ENCODE assay signal across 1 cellular context in the genomic region with DNA sequence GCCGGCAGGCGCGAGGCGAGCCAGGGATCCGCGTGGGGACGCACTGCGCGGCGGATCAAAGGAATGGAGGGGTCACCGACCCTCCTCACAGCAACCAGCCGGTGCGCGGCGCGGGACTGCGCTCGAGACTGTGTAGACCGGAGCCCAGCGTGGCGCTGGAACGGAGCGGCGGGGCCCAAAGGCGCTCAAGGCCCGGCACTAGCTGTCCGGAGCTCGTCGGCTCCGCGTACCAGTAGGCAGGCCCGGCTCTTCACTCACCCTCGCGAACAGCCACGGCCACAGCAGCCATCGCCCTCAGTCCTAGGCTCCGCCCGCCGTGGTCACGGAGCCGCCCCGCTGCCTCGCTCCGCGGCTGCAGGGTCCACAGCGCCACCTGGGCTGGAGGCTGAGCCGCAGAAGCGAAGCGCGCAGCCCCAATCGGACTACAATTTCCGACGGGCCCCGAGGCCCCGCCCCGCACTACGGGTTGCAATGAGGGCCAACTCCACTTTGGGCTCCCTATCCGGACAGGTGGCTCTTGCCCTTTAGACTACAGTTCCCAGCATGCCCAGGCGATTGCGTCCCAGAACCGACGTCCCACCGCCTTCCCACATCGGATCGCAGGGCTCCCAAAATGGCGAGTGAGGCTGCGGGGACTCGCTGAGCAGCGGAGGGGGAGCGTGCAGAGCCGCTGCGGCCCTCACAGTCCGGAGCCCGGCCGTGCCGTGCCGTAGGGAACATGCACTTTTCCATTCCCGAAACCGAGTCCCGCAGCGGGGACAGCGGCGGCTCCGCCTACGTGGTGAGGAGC.
A peak's percentile ranks its signal among the peaks of the same experiment; 100 is the strongest.
TF ChIP-seq lines count a peak whose summit lies in the region.

Gene EIF2B4, minus strand, starts transcription at position 313 of the 790 bp plus-strand sequence. Its CDS starts 24 bp downstream, at position 289.
A gene with protein sequence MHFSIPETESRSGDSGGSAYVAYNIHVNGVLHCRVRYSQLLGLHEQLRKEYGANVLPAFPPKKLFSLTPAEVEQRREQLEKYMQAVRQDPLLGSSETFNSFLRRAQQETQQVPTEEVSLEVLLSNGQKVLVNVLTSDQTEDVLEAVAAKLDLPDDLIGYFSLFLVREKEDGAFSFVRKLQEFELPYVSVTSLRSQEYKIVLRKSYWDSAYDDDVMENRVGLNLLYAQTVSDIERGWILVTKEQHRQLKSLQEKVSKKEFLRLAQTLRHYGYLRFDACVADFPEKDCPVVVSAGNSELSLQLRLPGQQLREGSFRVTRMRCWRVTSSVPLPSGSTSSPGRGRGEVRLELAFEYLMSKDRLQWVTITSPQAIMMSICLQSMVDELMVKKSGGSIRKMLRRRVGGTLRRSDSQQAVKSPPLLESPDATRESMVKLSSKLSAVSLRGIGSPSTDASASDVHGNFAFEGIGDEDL (plus strand): TSS at position 591 of the 790 bp plus-strand sequence. CDS start 128 bp downstream, at position 719.

TF ChIP-seq in HEK293, 187 proteins besides CTCF, POLR2A, EP300 and RAD21 (continued from another document and continues in another):
- TF ChIP-seq, protein P1, sequence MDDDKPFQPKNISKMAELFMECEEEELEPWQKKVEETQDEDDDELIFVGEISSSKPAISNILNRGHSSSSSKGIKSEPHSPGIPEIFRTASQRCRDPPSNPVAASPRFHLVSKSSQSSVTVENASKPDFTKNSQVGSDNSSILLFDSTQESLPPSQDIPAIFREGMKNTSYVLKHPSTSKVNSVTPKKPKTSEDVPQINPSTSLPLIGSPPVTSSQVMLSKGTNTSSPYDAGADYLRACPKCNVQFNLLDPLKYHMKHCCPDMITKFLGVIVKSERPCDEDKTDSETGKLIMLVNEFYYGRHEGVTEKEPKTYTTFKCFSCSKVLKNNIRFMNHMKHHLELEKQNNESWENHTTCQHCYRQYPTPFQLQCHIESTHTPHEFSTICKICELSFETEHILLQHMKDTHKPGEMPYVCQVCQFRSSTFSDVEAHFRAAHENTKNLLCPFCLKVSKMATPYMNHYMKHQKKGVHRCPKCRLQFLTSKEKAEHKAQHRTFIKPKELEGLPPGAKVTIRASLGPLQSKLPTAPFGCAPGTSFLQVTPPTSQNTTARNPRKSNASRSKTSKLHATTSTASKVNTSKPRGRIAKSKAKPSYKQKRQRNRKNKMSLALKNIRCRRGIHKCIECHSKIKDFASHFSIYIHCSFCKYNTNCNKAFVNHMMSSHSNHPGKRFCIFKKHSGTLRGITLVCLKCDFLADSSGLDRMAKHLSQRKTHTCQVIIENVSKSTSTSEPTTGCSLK (tag by site-specific recombination; IDR thresholded peaks at IDR 0.05) = no peak
- TF ChIP-seq ZNF146 (tag by site-specific recombination; IDR thresholded peaks at IDR 0.05) (no peak), ZNF362 (tag by site-specific recombination; IDR thresholded peaks at IDR 0.05) (no peak), SCRT2 (tag by site-specific recombination; IDR thresholded peaks at IDR 0.05) (peak; percentile 97), ZNF645 (tag by site-specific recombination; IDR thresholded peaks at IDR 0.05) (no peak), ZNF37A (tag by site-specific recombination; IDR thresholded peaks at IDR 0.05) (no peak), ZNF629 (tag by site-specific recombination; IDR thresholded peaks at IDR 0.05) (peak; percentile 82), ZNF561 (tag by site-specific recombination; IDR thresholded peaks at IDR 0.05; ENCODE audit: borderline replicate concordance) (peak; percentile 47; the same call in 1 of the 2 replicates), ZBTB20 (tag by site-specific recombination; IDR thresholded peaks at IDR 0.05) (peak; percentile 86; the same call in 1 of the 2 replicates), GLI4 (tag by site-specific recombination; IDR thresholded peaks at IDR 0.05) (no peak), ZNF792 (tag by site-specific recombination; IDR thresholded peaks at IDR 0.05) (peak; percentile 79; the same call in 1 of the 2 replicates), ZFP37 (tag by site-specific recombination; IDR thresholded peaks at IDR 0.05) (peak; percentile 86), ZNF324 (tag by site-specific recombination; IDR thresholded peaks at IDR 0.05) (0 out of 2 replicates have a peak, but pooled peaks have one; percentile 80), MYNN (tag by site-specific recombination; IDR thresholded peaks at IDR 0.05; ENCODE audit: borderline replicate concordance) (0 out of 2 replicates have a peak, but pooled peaks have one; percentile 15), SCRT1 (tag by site-specific recombination; IDR thresholded peaks at IDR 0.05; ENCODE audit: borderline replicate concordance) (peak; percentile 88), ZNF266 (tag by site-specific recombination; IDR thresholded peaks at IDR 0.05; ENCODE audit: low read depth) (no peak), ZNF791 (tag by site-specific recombination; IDR thresholded peaks at IDR 0.05) (no peak), ZNF341 (tag by site-specific recombination; IDR thresholded peaks at IDR 0.05; ENCODE audit: low read depth) (peak; percentile 95), ZIC2 (tag by site-specific recombination; IDR thresholded peaks at IDR 0.05) (peak; percentile 51; the same call in 1 of the 2 replicates), ZNF335 (tag by site-specific recombination; conservative IDR thresholded peaks at IDR 0.05) (peak; percentile 71)
- TF ChIP-seq, protein P2, sequence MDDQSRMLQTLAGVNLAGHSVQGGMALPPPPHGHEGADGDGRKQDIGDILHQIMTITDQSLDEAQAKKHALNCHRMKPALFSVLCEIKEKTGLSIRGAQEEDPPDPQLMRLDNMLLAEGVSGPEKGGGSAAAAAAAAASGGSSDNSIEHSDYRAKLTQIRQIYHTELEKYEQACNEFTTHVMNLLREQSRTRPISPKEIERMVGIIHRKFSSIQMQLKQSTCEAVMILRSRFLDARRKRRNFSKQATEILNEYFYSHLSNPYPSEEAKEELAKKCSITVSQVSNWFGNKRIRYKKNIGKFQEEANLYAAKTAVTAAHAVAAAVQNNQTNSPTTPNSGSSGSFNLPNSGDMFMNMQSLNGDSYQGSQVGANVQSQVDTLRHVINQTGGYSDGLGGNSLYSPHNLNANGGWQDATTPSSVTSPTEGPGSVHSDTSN (CRISPR knock-in tag; IDR thresholded peaks at IDR 0.05) = peak; percentile 90; the same call in 1 of the 2 replicates
- TF ChIP-seq, protein P3, sequence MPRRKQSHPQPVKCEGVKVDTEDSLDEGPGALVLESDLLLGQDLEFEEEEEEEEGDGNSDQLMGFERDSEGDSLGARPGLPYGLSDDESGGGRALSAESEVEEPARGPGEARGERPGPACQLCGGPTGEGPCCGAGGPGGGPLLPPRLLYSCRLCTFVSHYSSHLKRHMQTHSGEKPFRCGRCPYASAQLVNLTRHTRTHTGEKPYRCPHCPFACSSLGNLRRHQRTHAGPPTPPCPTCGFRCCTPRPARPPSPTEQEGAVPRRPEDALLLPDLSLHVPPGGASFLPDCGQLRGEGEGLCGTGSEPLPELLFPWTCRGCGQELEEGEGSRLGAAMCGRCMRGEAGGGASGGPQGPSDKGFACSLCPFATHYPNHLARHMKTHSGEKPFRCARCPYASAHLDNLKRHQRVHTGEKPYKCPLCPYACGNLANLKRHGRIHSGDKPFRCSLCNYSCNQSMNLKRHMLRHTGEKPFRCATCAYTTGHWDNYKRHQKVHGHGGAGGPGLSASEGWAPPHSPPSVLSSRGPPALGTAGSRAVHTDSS (tag by site-specific recombination; IDR thresholded peaks at IDR 0.05) = no peak
- TF ChIP-seq, protein P4, sequence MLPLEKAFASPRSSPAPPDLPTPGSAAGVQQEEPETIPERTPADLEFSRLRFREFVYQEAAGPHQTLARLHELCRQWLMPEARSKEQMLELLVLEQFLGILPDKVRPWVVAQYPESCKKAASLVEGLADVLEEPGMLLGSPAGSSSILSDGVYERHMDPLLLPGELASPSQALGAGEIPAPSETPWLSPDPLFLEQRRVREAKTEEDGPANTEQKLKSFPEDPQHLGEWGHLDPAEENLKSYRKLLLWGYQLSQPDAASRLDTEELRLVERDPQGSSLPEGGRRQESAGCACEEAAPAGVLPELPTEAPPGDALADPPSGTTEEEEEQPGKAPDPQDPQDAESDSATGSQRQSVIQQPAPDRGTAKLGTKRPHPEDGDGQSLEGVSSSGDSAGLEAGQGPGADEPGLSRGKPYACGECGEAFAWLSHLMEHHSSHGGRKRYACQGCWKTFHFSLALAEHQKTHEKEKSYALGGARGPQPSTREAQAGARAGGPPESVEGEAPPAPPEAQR (tag by site-specific recombination; IDR thresholded peaks at IDR 0.05) = no peak
- TF ChIP-seq, protein P5, sequence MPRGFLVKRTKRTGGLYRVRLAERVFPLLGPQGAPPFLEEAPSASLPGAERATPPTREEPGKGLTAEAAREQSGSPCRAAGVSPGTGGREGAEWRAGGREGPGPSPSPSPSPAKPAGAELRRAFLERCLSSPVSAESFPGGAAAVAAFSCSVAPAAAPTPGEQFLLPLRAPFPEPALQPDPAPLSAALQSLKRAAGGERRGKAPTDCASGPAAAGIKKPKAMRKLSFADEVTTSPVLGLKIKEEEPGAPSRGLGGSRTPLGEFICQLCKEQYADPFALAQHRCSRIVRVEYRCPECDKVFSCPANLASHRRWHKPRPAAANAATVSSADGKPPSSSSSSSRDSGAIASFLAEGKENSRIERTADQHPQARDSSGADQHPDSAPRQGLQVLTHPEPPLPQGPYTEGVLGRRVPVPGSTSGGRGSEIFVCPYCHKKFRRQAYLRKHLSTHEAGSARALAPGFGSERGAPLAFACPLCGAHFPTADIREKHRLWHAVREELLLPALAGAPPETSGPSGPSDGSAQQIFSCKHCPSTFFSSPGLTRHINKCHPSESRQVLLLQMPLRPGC (tag by site-specific recombination; IDR thresholded peaks at IDR 0.05) = no peak
- TF ChIP-seq, protein P6, sequence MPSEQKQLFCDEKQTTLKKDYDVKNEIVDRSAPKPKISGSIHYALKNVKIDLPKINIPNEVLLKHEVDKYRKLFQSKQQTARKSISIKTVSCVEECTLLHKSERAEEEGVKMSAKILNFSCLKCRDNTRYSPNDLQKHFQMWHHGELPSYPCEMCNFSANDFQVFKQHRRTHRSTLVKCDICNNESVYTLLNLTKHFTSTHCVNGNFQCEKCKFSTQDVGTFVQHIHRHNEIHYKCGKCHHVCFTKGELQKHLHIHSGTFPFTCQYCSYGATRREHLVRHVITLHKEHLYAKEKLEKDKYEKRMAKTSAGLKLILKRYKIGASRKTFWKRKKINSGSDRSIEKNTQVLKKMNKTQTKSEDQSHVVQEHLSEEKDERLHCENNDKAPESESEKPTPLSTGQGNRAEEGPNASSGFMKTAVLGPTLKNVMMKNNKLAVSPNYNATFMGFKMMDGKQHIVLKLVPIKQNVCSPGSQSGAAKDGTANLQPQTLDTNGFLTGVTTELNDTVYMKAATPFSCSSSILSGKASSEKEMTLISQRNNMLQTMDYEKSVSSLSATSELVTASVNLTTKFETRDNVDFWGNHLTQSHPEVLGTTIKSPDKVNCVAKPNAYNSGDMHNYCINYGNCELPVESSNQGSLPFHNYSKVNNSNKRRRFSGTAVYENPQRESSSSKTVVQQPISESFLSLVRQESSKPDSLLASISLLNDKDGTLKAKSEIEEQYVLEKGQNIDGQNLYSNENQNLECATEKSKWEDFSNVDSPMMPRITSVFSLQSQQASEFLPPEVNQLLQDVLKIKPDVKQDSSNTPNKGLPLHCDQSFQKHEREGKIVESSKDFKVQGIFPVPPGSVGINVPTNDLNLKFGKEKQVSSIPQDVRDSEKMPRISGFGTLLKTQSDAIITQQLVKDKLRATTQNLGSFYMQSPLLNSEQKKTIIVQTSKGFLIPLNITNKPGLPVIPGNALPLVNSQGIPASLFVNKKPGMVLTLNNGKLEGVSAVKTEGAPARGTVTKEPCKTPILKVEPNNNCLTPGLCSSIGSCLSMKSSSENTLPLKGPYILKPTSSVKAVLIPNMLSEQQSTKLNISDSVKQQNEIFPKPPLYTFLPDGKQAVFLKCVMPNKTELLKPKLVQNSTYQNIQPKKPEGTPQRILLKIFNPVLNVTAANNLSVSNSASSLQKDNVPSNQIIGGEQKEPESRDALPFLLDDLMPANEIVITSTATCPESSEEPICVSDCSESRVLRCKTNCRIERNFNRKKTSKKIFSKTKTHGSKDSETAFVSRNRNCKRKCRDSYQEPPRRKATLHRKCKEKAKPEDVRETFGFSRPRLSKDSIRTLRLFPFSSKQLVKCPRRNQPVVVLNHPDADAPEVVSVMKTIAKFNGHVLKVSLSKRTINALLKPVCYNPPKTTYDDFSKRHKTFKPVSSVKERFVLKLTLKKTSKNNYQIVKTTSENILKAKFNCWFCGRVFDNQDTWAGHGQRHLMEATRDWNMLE (tag by site-specific recombination; conservative IDR thresholded peaks at IDR 0.05; ENCODE audit: low read depth) = no peak
- TF ChIP-seq, protein P7, sequence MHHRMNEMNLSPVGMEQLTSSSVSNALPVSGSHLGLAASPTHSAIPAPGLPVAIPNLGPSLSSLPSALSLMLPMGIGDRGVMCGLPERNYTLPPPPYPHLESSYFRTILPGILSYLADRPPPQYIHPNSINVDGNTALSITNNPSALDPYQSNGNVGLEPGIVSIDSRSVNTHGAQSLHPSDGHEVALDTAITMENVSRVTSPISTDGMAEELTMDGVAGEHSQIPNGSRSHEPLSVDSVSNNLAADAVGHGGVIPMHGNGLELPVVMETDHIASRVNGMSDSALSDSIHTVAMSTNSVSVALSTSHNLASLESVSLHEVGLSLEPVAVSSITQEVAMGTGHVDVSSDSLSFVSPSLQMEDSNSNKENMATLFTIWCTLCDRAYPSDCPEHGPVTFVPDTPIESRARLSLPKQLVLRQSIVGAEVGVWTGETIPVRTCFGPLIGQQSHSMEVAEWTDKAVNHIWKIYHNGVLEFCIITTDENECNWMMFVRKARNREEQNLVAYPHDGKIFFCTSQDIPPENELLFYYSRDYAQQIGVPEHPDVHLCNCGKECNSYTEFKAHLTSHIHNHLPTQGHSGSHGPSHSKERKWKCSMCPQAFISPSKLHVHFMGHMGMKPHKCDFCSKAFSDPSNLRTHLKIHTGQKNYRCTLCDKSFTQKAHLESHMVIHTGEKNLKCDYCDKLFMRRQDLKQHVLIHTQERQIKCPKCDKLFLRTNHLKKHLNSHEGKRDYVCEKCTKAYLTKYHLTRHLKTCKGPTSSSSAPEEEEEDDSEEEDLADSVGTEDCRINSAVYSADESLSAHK (tag by site-specific recombination; IDR thresholded peaks at IDR 0.05) = 0 out of 2 replicates have a peak, but pooled peaks have one; percentile 39
